Comparison of ENCODE assay signal across 33 cellular contexts in genomic region chr10:52239771-52240170, GRCh38.
"Had no signal": no experiment of that assay in that cellular context is flagged by ENCODE, and none has a peak within 500 bp of the region (broad histone marks: within the 10 kb centered on the region; RNA-seq: fewer than 3 reads in every experiment).

No MANE protein-coding gene starts in this region.

- H3K9me3 ChIP-seq: adrenal gland, ascending aorta, body of pancreas, breast epithelium had no signal

- H3K27ac ChIP-seq: adrenal gland, ascending aorta, body of pancreas, brain microvascular endothelial cell, breast epithelium, cardiac muscle cell had no signal

- H3K27me3 ChIP-seq: adrenal gland, ascending aorta, body of pancreas, brain microvascular endothelial cell, breast epithelium, cardiac muscle cell had no signal

- DNase-seq: activated effector memory CD4-positive, alpha-beta T cell treated with anti-CD3 and anti-CD28 coated beads, Interleukin-2, amount 50 U/mL, for 16 hours; activated effector memory CD4-positive, alpha-beta T cell treated with Interleukin-2 at 50 U/mL for 16 hours; activated gamma-delta T cell; activated gamma-delta T cell treated with Interleukin-2 at 50 U/mL for 16 hours; activated naive CD4-positive, alpha-beta T cell; activated naive CD4-positive, alpha-beta T cell treated with anti-CD3 and anti-CD28 coated beads for 36 hours; activated naive CD4-positive, alpha-beta T cell treated with anti-CD3 and anti-CD28 coated beads, Interleukin-2, amount 10 ng/mL, durations not matched to agents 7 days and 5 days; activated naive CD4-positive, alpha-beta T cell treated with anti-CD3 and anti-CD28 coated beads, Interleukin-2, amount 50 U/mL, for 16 hours; activated naive CD4-positive, alpha-beta T cell treated with Interleukin-2 at 50 U/mL for 16 hours; activated naive CD8-positive, alpha-beta T cell treated with anti-CD3 and anti-CD28 coated beads for 36 hours; activated naive CD8-positive, alpha-beta T cell treated with anti-CD3 and anti-CD28 coated beads, Interleukin-2, amount 10 ng/mL, durations not matched to agents 7 days and 5 days; activated naive CD8-positive, alpha-beta T cell treated with anti-CD3 and anti-CD28 coated beads, Interleukin-2, amount 50 U/mL, for 24 hours; activated T-cell treated with anti-CD3 and anti-CD28 coated beads, Interleukin-2, amount 50 U/mL, for 1 hour; activated T-cell treated with anti-CD3 and anti-CD28 coated beads, Interleukin-2, amount 50 U/mL, for 24 hours; activated T-cell treated with anti-CD3 and anti-CD28 coated beads, Interleukin-2, amount 50 U/mL, for 4 hours; activated T-cell treated with anti-CD3 and anti-CD28 coated beads, Interleukin-2, amount 50 U/mL, for 48 hours; activated T-cell treated with anti-CD3 and anti-CD28 coated beads, Interleukin-2, amount 50 U/mL, for 72 hours; adrenal gland; amniotic stem cell; amygdala; anterior cingulate cortex; aorta; body of pancreas; brain microvascular endothelial cell; caudate nucleus; central memory CD4-positive, alpha-beta T cell; cerebellar nuclear complex had no signal

- H3K4me3 ChIP-seq: adrenal gland, ascending aorta, body of pancreas, breast epithelium, cardiac muscle cell had no signal

- FAIRE-seq: bronchial epithelial cell had no signal

- H3K36me3 ChIP-seq: adrenal gland, ascending aorta, brain microvascular endothelial cell, breast epithelium, cardiac muscle cell had no signal

- H3K4me1 ChIP-seq: adrenal gland, ascending aorta, body of pancreas, breast epithelium had no signal

- ATAC-seq: activated naive CD4-positive, alpha-beta T cell treated with anti-CD3 and anti-CD28 coated beads, Interleukin-2, amount 50 U/mL, for 72 hours; activated naive CD8-positive, alpha-beta T cell treated with anti-CD3 and anti-CD28 coated beads, Interleukin-2, amount 50 U/mL, for 24 hours; activated T-cell treated with anti-CD3 and anti-CD28 coated beads, Interleukin-2, amount 50 U/mL, for 4 hours; activated T-cell treated with anti-CD3 and anti-CD28 coated beads, Interleukin-2, amount 50 U/mL, for 72 hours; activated T-helper 17 cell treated with anti-CD3 and anti-CD28 coated beads, Interleukin-2, amount 50 U/mL, for 72 hours; body of pancreas had no signal
